Comparison of ENCODE assay signal across 8 cellular contexts in the genomic region with DNA sequence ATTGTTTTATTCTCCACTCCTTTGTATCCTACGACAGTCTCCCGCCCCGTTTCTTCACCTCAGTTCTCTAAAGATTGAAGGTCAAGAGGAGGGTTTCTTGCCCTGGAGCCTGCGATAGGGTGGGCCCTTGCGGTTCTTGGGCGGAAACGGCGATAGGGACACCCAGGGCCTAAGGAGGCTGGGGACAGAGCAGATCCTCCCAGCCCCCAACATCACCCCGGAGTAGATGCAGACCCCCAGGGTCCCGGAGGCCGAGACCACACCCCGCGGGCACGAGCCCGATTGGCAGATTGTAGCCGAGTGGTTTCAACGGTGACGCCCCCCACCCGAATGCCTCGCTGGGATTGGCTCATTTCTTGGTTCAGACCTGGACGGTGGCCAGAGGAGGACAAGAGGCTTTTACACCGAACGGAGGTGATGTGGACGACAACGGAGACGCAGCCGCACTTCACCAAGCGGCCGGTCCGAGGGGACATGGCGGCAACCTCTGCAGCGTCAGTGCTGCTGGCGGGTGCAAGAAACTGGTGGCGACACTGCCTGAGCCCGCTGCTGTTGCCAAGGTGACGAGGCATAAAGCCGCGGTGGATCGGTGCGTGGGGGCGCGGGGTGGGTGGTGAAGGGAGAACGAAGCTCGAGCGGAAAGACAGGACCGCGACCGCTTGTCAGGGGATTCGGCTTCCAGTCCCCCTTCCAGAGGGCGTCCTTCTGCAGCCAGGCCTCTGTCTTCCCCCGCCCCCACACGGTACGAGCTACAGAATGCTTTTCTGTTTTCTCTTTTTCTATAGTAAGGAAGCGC. TPM values are rescaled to one million over a fixed set of nuclear protein-coding genes. Genes with fewer than 3 reads are reported as not detected.
DNase-seq lines count a peak whose midpoint lies in the region; ATAC-seq, FAIRE-seq and TF ChIP-seq lines count a peak whose summit lies in the region.

No MANE protein-coding gene starts in this region.

- H3K9me3 ChIP-seq in BE2C: no peaks in the 10 kb centered on the region
- H3K9me3 ChIP-seq in H1 (ENCODE audit: insufficient read depth in 2 of 2, low read depth in 1 of 2, low read length in 1 of 2): no peaks in the 10 kb centered on the region
- H3K9me3 ChIP-seq in mesenchymal stem cell (ENCODE audit: control insufficient read depth, low read length): peaks cover 9% of the 10 kb centered on the region

- H2AK5ac ChIP-seq in H1 (ENCODE audit: low read depth, low read length) (no peak overlapping the region), mesenchymal stem cell (ENCODE audit: low read length, severe bottlenecking) (no peak overlapping the region)

- no peak overlapping the region for H2BK120ac ChIP-seq in H1 (replicated peaks; ENCODE audit: low read depth, low read length)
- H2BK120ac ChIP-seq in mesenchymal stem cell (ENCODE audit: low read depth, low read length): peak overlapping the region; percentile 39

- peak overlapping the region; percentile 96 for H3K4ac ChIP-seq in H1 (replicated peaks; ENCODE audit: insufficient read length, low read depth, low read length)
- H3K4ac ChIP-seq in mesenchymal stem cell (ENCODE audit: low read depth in 1 of 2, low read length in 2 of 2): peak overlapping the region; percentile 68 to 94

- H4K91ac ChIP-seq in H1 (replicated peaks; ENCODE audit: insufficient read length, low read length) (peak overlapping the region; percentile 97), mesenchymal stem cell (ENCODE audit: low read length) (peak overlapping the region; percentile 79)

- POLR2A ChIA-PET in H1 (lab: Charles Lee; ENCODE audit: partially characterized antibody): interaction anchor here (0.7 to 2.5 kb wide), 6 partner anchors 9 to 193 kb away, joined by 3 to 14 read pairs (median 3); a partner anchor contains a TSS

- peaks cover 5% of the 10 kb centered on the region; the same call in 1 of the 2 replicates for H3K23me2 ChIP-seq in H1 (ENCODE audit: low read depth, low read length)

- TF ChIP-seq EP300 in H1 (IDR thresholded peaks at IDR 0.05; ENCODE audit: borderline replicate concordance in 1 of 2, low read depth in 2 of 2, low read length in 2 of 2): peak in 1 of 2 experiments; percentile 4; a peak in 1 of 3 replicates

- TF ChIP-seq RAD21 in H1 (IDR thresholded peaks at IDR 0.05 in 1 of 2, conservative IDR thresholded peaks at IDR 0.05 in 1 of 2; ENCODE audit: low read depth in 2 of 2, low read length in 2 of 2): no peak; a peak in 1 of 4 replicates

- peak overlapping the region; percentile 94; the same call in 1 of the 2 replicates for H2BK12ac ChIP-seq in H1 (ENCODE audit: low read depth, low read length)
- H2BK12ac ChIP-seq in mesenchymal stem cell (ENCODE audit: low read length in 2 of 2): peak overlapping the region in 1 of 2 experiments; percentile 82

- H3K4me3 ChIP-seq in BE2C (ENCODE audit: low read depth, low read length) (peak overlapping the region; percentile 79), H1 (ENCODE audit: extremely low read depth in 1 of 4, insufficient read depth in 2 of 4, low read depth in 3 of 4, low read length in 4 of 4) (peak overlapping the region; percentile 80 to 95 (median 92)), mesenchymal stem cell (ENCODE audit: insufficient read depth in 1 of 2, low read depth in 1 of 2, low read length in 2 of 2) (peak overlapping the region; percentile 76 to 98)

- peak overlapping the region; percentile 98 for H4K5ac ChIP-seq in H1 (ENCODE audit: insufficient read length, low read depth, low read length)

- no peaks in the 10 kb centered on the region for H3K4me1 ChIP-seq in BE2C
- no peaks in the 10 kb centered on the region for H3K4me1 ChIP-seq in H1 (replicated peaks in 1 of 4; ENCODE audit: control insufficient read depth in 3 of 4, insufficient read depth in 4 of 4, low read length in 3 of 4)
- peaks cover 1% of the 10 kb centered on the region for H3K4me1 ChIP-seq in mesenchymal stem cell (ENCODE audit: control insufficient read depth, insufficient read depth, low read depth, low read length)

- H2AFZ ChIP-seq in H1 (ENCODE audit: low read length) (peak overlapping the region; percentile 90), mesenchymal stem cell (ENCODE audit: low read depth, low read length) (peak overlapping the region; percentile 94)

- H4K20me1 ChIP-seq in H1 (replicated peaks in 1 of 2; ENCODE audit: control insufficient read depth in 1 of 2, insufficient read depth in 2 of 2, low read length in 2 of 2): no peaks in the 10 kb centered on the region

- peak overlapping the region; percentile 98 for H3K56ac ChIP-seq in H1 (replicated peaks; ENCODE audit: insufficient read length, low read depth, low read length)

- FAIRE-seq in H1 (lab: Jason Lieb, UNC): peak; percentile 83

- H3K14ac ChIP-seq in H1 (ENCODE audit: insufficient read length) (no peak overlapping the region), mesenchymal stem cell (ENCODE audit: low read length in 2 of 2) (peak overlapping the region in 1 of 2 experiments; percentile 98)

- peak overlapping the region; percentile 67; the same call in 1 of the 2 replicates for H3K27ac ChIP-seq in H1 (ENCODE audit: low read depth, low read length)
- H3K27ac ChIP-seq in mesenchymal stem cell (ENCODE audit: low read length, poor library complexity, severe bottlenecking): peak overlapping the region; percentile 77

- H4K8ac ChIP-seq in H1 (ENCODE audit: extremely low read depth, insufficient read depth, low read length) (peak overlapping the region; percentile 89), mesenchymal stem cell (ENCODE audit: low read length) (peak overlapping the region; percentile 64)

- H3K23ac ChIP-seq in H1 (ENCODE audit: insufficient read length) (no peak overlapping the region), mesenchymal stem cell (ENCODE audit: low read length in 2 of 2) (peak overlapping the region in 1 of 2 experiments; percentile 90)

- TF ChIP-seq CTCF in BE2C (IDR thresholded peaks at IDR 0.05; ENCODE audit: low read depth, low read length) (no peak), H1 (IDR thresholded peaks at IDR 0.05; ENCODE audit: control extremely low read depth in 1 of 3, insufficient read depth in 1 of 3, low read depth in 1 of 3, low read length in 3 of 3) (no peak)

- ATAC-seq in GM19372 (IDR thresholded peaks at IDR 0.05; ENCODE audit: low read depth, unreplicated experiment): peak; percentile 85

- DNase-seq in BE2C: peak; percentile 97
- peak; percentile 65 for DNase-seq in HS-27A (ENCODE audit: low read depth)
- peak; percentile 90 to 95 for DNase-seq in NOMO-1 (lab: John Stamatoyannopoulos, UW; ENCODE audit: unreplicated experiment in 2 of 2)
- DNase-seq in activated CD8-positive, alpha-beta memory T cell treated with anti-CD3 and anti-CD28 coated beads for 48 hours (ENCODE audit: low read depth in 2 of 3, low spot score in 2 of 3): peak; percentile 52 to 68 (median 66)
- peak; percentile 94 to 95 for DNase-seq in H1 (ENCODE audit: low read depth in 1 of 2, low spot score in 2 of 2)
- DNase-seq in mesenchymal stem cell: peak; percentile 89
- DNase-seq in stimulated activated CD8-positive, alpha-beta memory T cell treated with anti-CD3 and anti-CD28 coated beads, Interleukin-12 subunit alpha, Interleukin-12 subunit beta, amount 100 ng/mL, for 1 hour (ENCODE audit: low read depth): peak; percentile 39

- WGBS in H1 (ENCODE audit: extremely low coverage in 1 of 2, insufficient coverage in 1 of 2, insufficient read length in 1 of 2, insufficient replicate concordance in 2 of 2, low coverage in 1 of 2, low lambda C conversion rate in 2 of 2, missing lambda C conversion rate in 1 of 2), 2 experiments: 1% methylated on average over 53 of the region's 54 CpGs; no CpG with 5 or more reads in 1 of the 2 experiments
- WGBS in mesenchymal stem cell: under 1% methylated on average over 51 of the region's 54 CpGs

- H3K27me3 ChIP-seq in BE2C (no peaks in the 10 kb centered on the region), H1 (replicated peaks in 1 of 4; ENCODE audit: control insufficient read depth in 3 of 4, extremely low read depth in 1 of 4, insufficient read depth in 3 of 4, low read length in 3 of 4) (no peaks in the 10 kb centered on the region), mesenchymal stem cell (ENCODE audit: control insufficient read depth in 1 of 2, insufficient read depth in 1 of 2, low read length in 2 of 2) (no peaks in the 10 kb centered on the region)

- no peaks in the 10 kb centered on the region for H3K36me3 ChIP-seq in BE2C
- peaks cover 0 to 3% (median 0%) of the 10 kb centered on the region in 4 experiments; a peak in 3 of 8 replicates for H3K36me3 ChIP-seq in H1 (ENCODE audit: control insufficient read depth in 2 of 4, insufficient read depth in 4 of 4, low read length in 3 of 4)
- H3K36me3 ChIP-seq in mesenchymal stem cell (ENCODE audit: control insufficient read depth in 1 of 2, insufficient read depth in 2 of 2, low read depth in 1 of 2, low read length in 2 of 2): peaks cover 0 to 3% of the 10 kb centered on the region in 2 experiments

- TF ChIP-seq POLR2A in H1 (IDR thresholded peaks at IDR 0.05; ENCODE audit: control extremely low read depth in 1 of 2, low read depth in 2 of 2, low read length in 2 of 2): peak; percentile 93 to 97

- CTCF ChIA-PET in H1 (lab: Charles Lee; ENCODE audit: partially characterized antibody): interaction anchor here (0.5 to 1.4 kb wide), 7 partner anchors 15 to 317 kb away, joined by 3 to 4 read pairs (median 3); no protein-coding TSS in a partner anchor

- 0 out of 2 replicates have a peak overlapping the region, but pooled peaks have one; percentile 25 for H2BK20ac ChIP-seq in H1 (ENCODE audit: low read length)

- H3K18ac ChIP-seq in H1 (ENCODE audit: extremely low read depth, low read length) (peak overlapping the region; percentile 99), mesenchymal stem cell (ENCODE audit: low read depth in 1 of 2, low read length in 2 of 2) (peak overlapping the region; percentile 20 to 99)

- peaks cover 0 to 30% of the 10 kb centered on the region in 2 experiments; a peak in 3 of 4 replicates for H3K79me2 ChIP-seq in H1 (ENCODE audit: control insufficient read depth in 1 of 2, insufficient read depth in 2 of 2, low read length in 2 of 2)

- H2BK5ac ChIP-seq in H1 (ENCODE audit: low read depth, low read length): peak overlapping the region; percentile 97
- H2BK5ac ChIP-seq in mesenchymal stem cell (ENCODE audit: low read depth, low read length, poor library complexity, severe bottlenecking): peak overlapping the region; percentile 59

- H3K9ac ChIP-seq in H1 (replicated peaks in 1 of 4; ENCODE audit: extremely low read depth in 1 of 4, low read depth in 3 of 4, low read length in 3 of 4) (peak overlapping the region in 3 of 4 experiments; percentile 53 to 83 (median 81); a peak in 6 of 7 replicates), mesenchymal stem cell (ENCODE audit: low read length) (peak overlapping the region; percentile 92)

- H2BK15ac ChIP-seq in H1 (ENCODE audit: low read length) (peak overlapping the region; percentile 99), mesenchymal stem cell (ENCODE audit: low read depth, poor library complexity, severe bottlenecking) (no peak overlapping the region)

- no peaks in the 10 kb centered on the region for H3K79me1 ChIP-seq in H1 (ENCODE audit: low read depth, low read length)
- H3K79me1 ChIP-seq in mesenchymal stem cell (replicated peaks; ENCODE audit: low read length, poor library complexity, severe bottlenecking): peaks cover 2% of the 10 kb centered on the region

- H3K4me2 ChIP-seq in H1 (ENCODE audit: insufficient read depth in 1 of 2, low read depth in 2 of 2, low read length in 2 of 2) (peak overlapping the region; percentile 65 to 67), mesenchymal stem cell (ENCODE audit: low read length, poor library complexity, severe bottlenecking) (peak overlapping the region; percentile 80)

RNA-seq across cellular contexts. Expression of a gene that starts 19.0 kb away (rescaled TPM):
- 4.8 TPM for polyA plus RNA-seq in BE2C (2012; ENCODE audit: insufficient read depth, insufficient read length, low read depth)
- 12.2 and 13.7 TPM in 2 replicates for total RNA-seq in H1 (2021; fragmentation: NEBNext Ultra II Directional; extraction: Animal tissue kit (Norgen Biotek cat#: 25700))
- polyA plus RNA-seq in H1 (2011; rRNA removed): 4.1 and 4.2 TPM in 2 replicates
- 5.8 TPM for polyA plus RNA-seq in H1 (2011; cell fraction: cytosol; rRNA removed)
- 15.6 TPM for polyA plus RNA-seq in H1 (2011; cell fraction: nucleus; rRNA removed)
- polyA plus RNA-seq in H1 (2012, experiment 1 of 2): 5.2 to 8.0 TPM (median 5.7 TPM) in 4 replicates
- 0.46 TPM for polyA plus RNA-seq in H1 (2012, experiment 2 of 2)
- 4.7 TPM for polyA plus RNA-seq in H1 (2013, experiment 1 of 2)
- 4.2 TPM for polyA plus RNA-seq in H1 (2013, experiment 2 of 2)
- 17.6 and 18.9 TPM in 2 replicates for polyA minus RNA-seq in H1 (2011; rRNA and poly(A)+ RNA removed)
- 10.4 TPM for polyA minus RNA-seq in H1 (2011; cell fraction: cytosol; rRNA and poly(A)+ RNA removed)
- polyA minus RNA-seq in H1 (2011; cell fraction: nucleus; rRNA and poly(A)+ RNA removed): 25.9 TPM
- 0.07 TPM for polyA plus RNA-seq in mesenchymal stem cell (2013, experiment 1 of 2)
- 0.12 TPM for polyA plus RNA-seq in mesenchymal stem cell (2013, experiment 2 of 2)

Comparison
In these comparisons a context has a peak if more than half of its experiments do, and no peak if none do; other contexts are left out.
1. Peak in every context shown above with its lines: DNase-seq, ATAC-seq, H3K4me3 ChIP-seq and H3K27ac ChIP-seq.
2. DNase-seq: peak in every context shown above with its lines; median percentile 97 in BE2C; 94 in H1; 92 in NOMO-1; 89 in mesenchymal stem cell; 66 in activated CD8-positive, alpha-beta memory T cell treated with anti-CD3 and anti-CD28 coated beads for 48 hours; 65 in HS-27A; 39 in stimulated activated CD8-positive, alpha-beta memory T cell treated with anti-CD3 and anti-CD28 coated beads, Interleukin-12 subunit alpha, Interleukin-12 subunit beta, amount 100 ng/mL, for 1 hour.